Comparison of ENCODE assay signal across 1 cellular context in genomic region chr9:135224286-135224871, GRCh38.
TF ChIP-seq lines count a peak whose summit lies in the region.

No MANE protein-coding gene starts in this region.

TF ChIP-seq in HepG2, 621 proteins besides CTCF, POLR2A, EP300 and RAD21 (continued from another document):
- TF ChIP-seq, protein P1, sequence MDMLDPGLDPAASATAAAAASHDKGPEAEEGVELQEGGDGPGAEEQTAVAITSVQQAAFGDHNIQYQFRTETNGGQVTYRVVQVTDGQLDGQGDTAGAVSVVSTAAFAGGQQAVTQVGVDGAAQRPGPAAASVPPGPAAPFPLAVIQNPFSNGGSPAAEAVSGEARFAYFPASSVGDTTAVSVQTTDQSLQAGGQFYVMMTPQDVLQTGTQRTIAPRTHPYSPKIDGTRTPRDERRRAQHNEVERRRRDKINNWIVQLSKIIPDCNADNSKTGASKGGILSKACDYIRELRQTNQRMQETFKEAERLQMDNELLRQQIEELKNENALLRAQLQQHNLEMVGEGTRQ (IDR thresholded peaks at IDR 0.05; ENCODE audit: low read depth, low read length), result no peak
- TF ChIP-seq, protein P1 (CRISPR knock-in tag; IDR thresholded peaks at IDR 0.05; ENCODE audit: borderline replicate concordance), result no peak
- TF ChIP-seq ZNF138 (CRISPR knock-in tag; IDR thresholded peaks at IDR 0.05; ENCODE audit: low read depth) (no peak), SMARCE1 (IDR thresholded peaks at IDR 0.05; ENCODE audit: borderline replicate concordance) (no peak), ZBTB21 (CRISPR knock-in tag; IDR thresholded peaks at IDR 0.05) (no peak)
